ENCODE assay signal across 8 cellular contexts in genomic region chr11:47407746-47408590, GRCh38.
A peak's percentile ranks its signal among the peaks of the same experiment; 100 is the strongest.
DNase-seq lines count a peak whose midpoint lies in the region; ATAC-seq and TF ChIP-seq lines count a peak whose summit lies in the region.

Gene SLC39A13, plus strand, starts transcription at chr11:47408590. Its CDS starts 1,505 bp downstream, at chr11:47410095.

- DNase-seq in AG10803 (ENCODE audit: low read depth) = peak; percentile 96
- DNase-seq in NCI-H345 treated with DMSO at 0.1 percent for 48 hours (lab: John Stamatoyannopoulos, UW; ENCODE audit: unreplicated experiment) = peak; percentile 74
- DNase-seq in activated CD4-positive, CD25-positive, alpha-beta regulatory T cell (lab: John Stamatoyannopoulos, UW) = peak; percentile 81 to 87 (median 84)
- peak in 60 of 61 donors; percentile 67 to 97 (median 90) for DNase-seq in caudate nucleus (lab: John Stamatoyannopoulos, UW)
- peak; percentile 96 for DNase-seq in iris pigment epithelial cell (ENCODE audit: low read depth)
- peak; percentile 88 to 89 for DNase-seq in stimulated activated CD4-positive, alpha-beta T cell treated with anti-CD3 and anti-CD28 coated beads, Interleukin-12 subunit alpha, Interleukin-12 subunit beta, amount 100 ng/mL, for 24 hours (ENCODE audit: low read depth in 2 of 2)

- H3K27ac ChIP-seq in caudate nucleus (ENCODE audit: low read depth, low read length) = peak within 1 kb of the TSS; percentile 98

- ATAC-seq in GM19025 (IDR thresholded peaks at IDR 0.05; ENCODE audit: low read depth, unreplicated experiment) (peak; percentile 85), HG03280 (IDR thresholded peaks at IDR 0.05; ENCODE audit: unreplicated experiment) (peak; percentile 86)

- H3K4me3 ChIP-seq in AG10803 (ENCODE audit: low read length) = peak within 1 kb of the TSS; percentile 98

- peak; percentile 41; the same call in 1 of the 2 replicates for TF ChIP-seq CTCF in AG10803 (conservative IDR thresholded peaks at IDR 0.05; ENCODE audit: low read length)

Comparison
In these comparisons a context has a peak if more than half of its experiments do, and no peak if none do; other contexts are left out.
1. Peak in every context shown above with its lines: DNase-seq, ATAC-seq, H3K4me3 ChIP-seq and H3K27ac ChIP-seq.